Comparison of ENCODE assay signal across 2 cellular contexts in genomic region chr13:45981127-45981526, GRCh38.
ATAC-seq and TF ChIP-seq lines count a peak whose summit lies in the region.
"Not testable (repeated sequence)": the region's sequence is repeated elsewhere in the genome, so short reads cannot be mapped to it uniquely, and the experiment has no call there.

No MANE protein-coding gene starts in this region.

- not testable (repeated sequence) for H3K4me1 ChIP-seq in HEK293 (ENCODE audit: control insufficient read depth, insufficient read depth, low read length)

- POLR2A ChIA-PET in HEK293 (lab: Yijun Ruan, JAX), result not testable (repeated sequence)

- H3K9me3 ChIP-seq in HEK293 (ENCODE audit: control insufficient read depth, insufficient read depth, low read depth, low read length), result not testable (repeated sequence)

- H3K36me3 ChIP-seq in HEK293 (ENCODE audit: control insufficient read depth in 2 of 2, insufficient read depth in 1 of 2, low read length in 2 of 2), result peaks cover 21 to 23% of the 10 kb centered on the region in 2 experiments

- not testable (repeated sequence) for H3K4me3 ChIP-seq in HEK293 (ENCODE audit: low read depth, low read length)

- CTCF ChIA-PET in HEK293 (lab: Yijun Ruan, JAX), result not testable (repeated sequence)

- not testable (repeated sequence) for TF ChIP-seq CTCF in HEK293 (tag by site-specific recombination; IDR thresholded peaks at IDR 0.05)

- ATAC-seq in SK-N-SH treated with all-trans-retinoic acid at 6 μM for 48 hours, result not testable (repeated sequence)

- not testable (repeated sequence) for H3K27ac ChIP-seq in HEK293 (ENCODE audit: extremely low read depth, low read depth, low read length)

TF ChIP-seq in HEK293, 187 proteins besides CTCF, POLR2A, EP300 and RAD21:
- TF ChIP-seq ZNF146 (tag by site-specific recombination; IDR thresholded peaks at IDR 0.05), result peak; percentile 92
TF ChIP-seq in HEK293: peak in this region for 1; not testable (repeated sequence) for 186.

TF ChIP-seq in SK-N-SH treated with all-trans-retinoic acid at 6 μM for 48 hours, 23 proteins besides CTCF, POLR2A, EP300 and RAD21:
- peak; percentile 46; the same call in 1 of the 2 replicates for TF ChIP-seq ZNF8 (CRISPR knock-in tag; IDR thresholded peaks at IDR 0.05)
